Comparison of ENCODE assay signal across 25 cellular contexts in the genomic region with DNA sequence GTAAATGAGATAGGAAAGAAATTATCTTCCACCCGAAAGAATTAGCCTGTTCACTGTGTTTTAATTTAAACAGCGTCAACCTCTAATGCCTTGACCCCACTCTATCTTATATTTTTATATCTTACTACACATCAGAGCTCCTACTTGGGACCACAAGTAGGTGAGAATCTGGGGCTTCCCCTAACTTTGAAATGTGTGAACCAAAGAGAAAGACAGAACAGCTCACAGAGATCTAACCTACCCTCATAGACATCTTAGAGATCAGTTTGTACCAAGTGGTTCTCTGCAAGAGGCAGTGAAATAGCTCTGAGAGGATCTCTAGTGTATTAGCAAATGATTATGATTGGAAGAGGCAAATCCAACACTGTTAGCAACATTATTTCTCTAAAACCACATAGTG. TPM values are rescaled to one million over a fixed set of nuclear protein-coding genes. Genes with fewer than 3 reads are reported as not detected.
"Had no signal": no experiment of that assay in that cellular context is flagged by ENCODE, and none has a peak within 500 bp of the region (broad histone marks: within the 10 kb centered on the region; RNA-seq: fewer than 3 reads in every experiment).

No MANE protein-coding gene starts in this region.

- H3K4me1 Mint-ChIP-seq: activated CD4-positive, alpha-beta T cell treated with anti-CD3 and anti-CD28 coated beads, Interleukin-2, amount 10 ng/mL, durations not matched to agents 7 days and 5 days; brain had no signal

- H3K27me3 Mint-ChIP-seq: activated CD4-positive, alpha-beta memory T cell treated with anti-CD3 and anti-CD28 coated beads for 36 hours; T-helper 17 cell had no signal

- H2AFZ ChIP-seq: PC-9 had no signal

- H3K4me3 ChIP-seq: MG63, PC-9 had no signal

- H3K4me2 ChIP-seq: PC-9 had no signal

- H3K36me3 ChIP-seq: MG63 had no signal

- H3K27me3 ChIP-seq: MG63 had no signal

- H3K36me3 Mint-ChIP-seq: brain had no signal

- DNase-seq: activated CD4-positive, alpha-beta memory T cell treated with anti-CD3 and anti-CD28 coated beads for 36 hours; activated CD4-positive, alpha-beta T cell treated with anti-CD3 and anti-CD28 coated beads, Interleukin-2, amount 10 ng/mL, durations not matched to agents 7 days and 5 days; activated CD8-positive, alpha-beta memory T cell treated with anti-CD3 and anti-CD28 coated beads, Interleukin-2, amount 50 U/mL, for 4 hours; activated naive CD4-positive, alpha-beta T cell treated with anti-CD3 and anti-CD28 coated beads, Interleukin-2, amount 50 U/mL, for 16 hours; activated T-cell treated with anti-CD3 and anti-CD28 coated beads, Interleukin-2, amount 50 U/mL, for 72 hours; amniotic stem cell; MG63; MV-4-11; NCI-H1092 treated with DMSO at 0.1 percent for 48 hours; NCI-H1417 treated with DMSO at 0.1 percent for 48 hours; NCI-H1694; NCI-H2029; NCI-H2107; NCI-H2171 treated with DMSO at 0.1 percent for 48 hours; NCI-H226; NCI-H510A; NCI-H526 treated with DMSO at 0.1 percent for 48 hours; PC-9; SHP77 treated with DMSO at 0.1 percent for 48 hours; T-helper 17 cell; T-helper 9 cell had no signal

- H3K27ac Mint-ChIP-seq: activated CD4-positive, alpha-beta memory T cell treated with anti-CD3 and anti-CD28 coated beads for 36 hours; activated CD4-positive, alpha-beta T cell treated with anti-CD3 and anti-CD28 coated beads, Interleukin-2, amount 10 ng/mL, durations not matched to agents 7 days and 5 days; activated T-cell treated with anti-CD3 and anti-CD28 coated beads, Interleukin-2, amount 50 U/mL, for 72 hours; brain; T-helper 17 cell; WTC11 had no signal

- H3K9me3 ChIP-seq: MG63 had no signal

- H3K27ac ChIP-seq: PC-9 had no signal

- ATAC-seq: T-helper 17 cell, WTC11 had no signal

- H3K4me3 Mint-ChIP-seq: activated CD4-positive, alpha-beta memory T cell treated with anti-CD3 and anti-CD28 coated beads for 36 hours; activated CD4-positive, alpha-beta T cell treated with anti-CD3 and anti-CD28 coated beads, Interleukin-2, amount 10 ng/mL, durations not matched to agents 7 days and 5 days; activated T-cell treated with anti-CD3 and anti-CD28 coated beads, Interleukin-2, amount 50 U/mL, for 72 hours; brain; T-helper 17 cell; WTC11 had no signal

RNA-seq across cellular contexts. Expression of gene PYHIN1, which starts 47.4 kb away (rescaled TPM):
- total RNA-seq: astrocyte, PC-9, SK-MEL-5, WTC11 had no signal
